Comparison of ENCODE assay signal across 12 cellular contexts in the genomic region with DNA sequence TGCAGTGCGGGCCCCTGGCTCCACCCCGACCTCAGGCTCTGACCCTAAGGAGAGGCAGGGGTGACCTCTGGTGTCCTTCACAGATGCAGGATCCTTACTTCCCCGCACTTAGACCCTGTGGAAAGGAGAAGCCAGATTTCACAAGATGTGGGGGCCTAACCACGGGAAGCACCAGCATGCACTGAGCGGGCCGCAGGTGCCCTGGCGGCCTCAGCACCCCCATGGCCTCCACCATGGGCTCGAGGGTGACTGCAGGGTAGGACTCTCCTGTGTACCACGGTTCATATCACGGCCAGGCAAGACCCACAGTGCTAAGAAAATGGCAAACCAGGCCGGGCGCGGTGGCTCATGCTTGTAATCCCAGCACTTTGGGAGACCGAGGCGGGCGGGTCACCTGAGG.
DNase-seq lines count a peak whose midpoint lies in the region; ATAC-seq and TF ChIP-seq lines count a peak whose summit lies in the region.
"Had no signal": no experiment of that assay in that cellular context is flagged by ENCODE, and none has a peak within 500 bp of the region (broad histone marks: within the 10 kb centered on the region; RNA-seq: fewer than 3 reads in every experiment).

No MANE protein-coding gene starts in this region.

- no peaks in the 10 kb centered on the region for H3K27me3 Mint-ChIP-seq in progenitor cell of endocrine pancreas
- H3K27me3 Mint-ChIP-seq: CD4-positive, CD25-positive, alpha-beta regulatory T cell had no signal

- TF ChIP-seq POLR2A in NB4 (IDR thresholded peaks at IDR 0.05; ENCODE audit: extremely low read depth, insufficient read length): no peak
- no peak for TF ChIP-seq POLR2A in spleen (IDR thresholded peaks at IDR 0.05)

- H3K36me3 Mint-ChIP-seq in progenitor cell of endocrine pancreas (ENCODE audit: insufficient read depth): peaks cover 1% of the 10 kb centered on the region
- H3K36me3 Mint-ChIP-seq: CD4-positive, CD25-positive, alpha-beta regulatory T cell had no signal

- H3K4me3 ChIP-seq in NB4 (ENCODE audit: low read depth, low read length) (no peak overlapping the region), spleen (no peak overlapping the region)

- H3K36me3 ChIP-seq in spleen: no peaks in the 10 kb centered on the region
- H3K36me3 ChIP-seq: BE2C had no signal

- no peak overlapping the region for H3K27ac Mint-ChIP-seq in progenitor cell of endocrine pancreas
- H3K27ac Mint-ChIP-seq: CD4-positive, CD25-positive, alpha-beta regulatory T cell; H9 had no signal

- H3K9me3 Mint-ChIP-seq in progenitor cell of endocrine pancreas (ENCODE audit: low read depth): peaks cover 6% of the 10 kb centered on the region

- no peak for TF ChIP-seq CTCF in NB4 (IDR thresholded peaks at IDR 0.05; ENCODE audit: low read depth, low read length)
- no peak for TF ChIP-seq CTCF in spleen (IDR thresholded peaks at IDR 0.05 in 8 of 11, conservative IDR thresholded peaks at IDR 0.05 in 3 of 11)
- no peak for TF ChIP-seq CTCF in progenitor cell of endocrine pancreas (IDR thresholded peaks at IDR 0.05; ENCODE audit: unreplicated experiment)

- H3K27ac ChIP-seq in spleen: no peak overlapping the region

- H3K4me1 ChIP-seq in spleen: no peaks in the 10 kb centered on the region
- H3K4me1 ChIP-seq: BE2C, Caco-2 had no signal

- no peak overlapping the region for H3K4me3 Mint-ChIP-seq in progenitor cell of endocrine pancreas (ENCODE audit: low read depth)
- H3K4me3 Mint-ChIP-seq: CD4-positive, CD25-positive, alpha-beta regulatory T cell; H9 had no signal

- intact Hi-C loops in spleen (cut with DNase I; ENCODE audit: low total_unique reads): no loop called here

- H3K4me1 Mint-ChIP-seq in progenitor cell of endocrine pancreas (ENCODE audit: low read depth): no peaks in the 10 kb centered on the region
- H3K4me1 Mint-ChIP-seq: CD4-positive, CD25-positive, alpha-beta regulatory T cell had no signal

- DNase-seq in NB4 (ENCODE audit: low read depth) (peak; percentile 25), mesenteric fat pad (ENCODE audit: low spot score) (peak; percentile 64), spleen (peak; percentile 40), progenitor cell of endocrine pancreas (ENCODE audit: low spot score, unreplicated experiment) (no peak), NCI-H1105 treated with DMSO at 0.1 percent for 48 hours (lab: John Stamatoyannopoulos, UW) (no peak)
- DNase-seq: BE2C; C1 segment of cervical spinal cord; Caco-2; CD4-positive, CD25-positive, alpha-beta regulatory T cell; GOT3; H9 had no signal

- ATAC-seq in GM21526 (IDR thresholded peaks at IDR 0.05; ENCODE audit: low FRiP score, unreplicated experiment): no peak

- H3K27me3 ChIP-seq in spleen (replicated peaks in 1 of 7): no peaks in the 10 kb centered on the region
- H3K27me3 ChIP-seq: BE2C had no signal

- H3K9me3 ChIP-seq in spleen: peaks cover 0 to 27% (median 15%) of the 10 kb centered on the region in 8 donors
- H3K9me3 ChIP-seq: BE2C, Caco-2 had no signal

- 83 to 91% (median 87%) methylated on average over 11 to 16 of the region's 16 CpGs for WGBS in spleen, 5 donors

Comparison
In these comparisons a context has a peak if more than half of its experiments do, and no peak if none do; other contexts are left out.
1. DNase-seq: peak in NB4 (single experiment), mesenteric fat pad (single experiment) and spleen (single experiment); none in progenitor cell of endocrine pancreas (single experiment) and NCI-H1105 treated with DMSO at 0.1 percent for 48 hours (single experiment).